ENCODE assay signal across 1 cellular context in the genomic region with DNA sequence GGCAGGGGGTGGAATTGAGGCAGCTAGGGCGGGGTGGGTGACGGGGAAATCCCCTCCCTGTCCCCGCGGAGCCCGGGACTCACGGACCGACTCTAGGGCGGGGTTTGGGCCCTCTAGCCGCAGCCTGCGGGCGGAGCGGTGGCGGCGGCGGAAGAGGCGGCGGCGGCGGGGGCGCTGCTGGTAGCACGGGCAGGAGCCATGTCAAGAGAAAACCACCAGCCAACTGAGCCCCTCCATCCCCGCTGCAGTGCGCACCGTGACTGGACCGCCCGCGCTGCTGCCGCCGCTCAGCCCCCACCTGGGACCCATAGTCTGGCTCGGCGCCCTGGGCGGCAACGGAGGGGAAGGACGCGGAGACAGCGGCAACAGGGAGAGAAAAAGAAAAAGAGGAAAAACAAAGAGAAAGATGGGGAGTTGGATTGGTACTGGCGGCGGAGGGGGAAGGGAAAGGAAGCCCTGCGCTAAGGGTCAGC.
TF ChIP-seq lines count a peak whose summit lies in the region.

No MANE protein-coding gene starts in this region.

TF ChIP-seq in HepG2, 621 proteins besides CTCF, POLR2A, EP300 and RAD21 (continued from another document and continues in another):
- TF ChIP-seq, protein P1, sequence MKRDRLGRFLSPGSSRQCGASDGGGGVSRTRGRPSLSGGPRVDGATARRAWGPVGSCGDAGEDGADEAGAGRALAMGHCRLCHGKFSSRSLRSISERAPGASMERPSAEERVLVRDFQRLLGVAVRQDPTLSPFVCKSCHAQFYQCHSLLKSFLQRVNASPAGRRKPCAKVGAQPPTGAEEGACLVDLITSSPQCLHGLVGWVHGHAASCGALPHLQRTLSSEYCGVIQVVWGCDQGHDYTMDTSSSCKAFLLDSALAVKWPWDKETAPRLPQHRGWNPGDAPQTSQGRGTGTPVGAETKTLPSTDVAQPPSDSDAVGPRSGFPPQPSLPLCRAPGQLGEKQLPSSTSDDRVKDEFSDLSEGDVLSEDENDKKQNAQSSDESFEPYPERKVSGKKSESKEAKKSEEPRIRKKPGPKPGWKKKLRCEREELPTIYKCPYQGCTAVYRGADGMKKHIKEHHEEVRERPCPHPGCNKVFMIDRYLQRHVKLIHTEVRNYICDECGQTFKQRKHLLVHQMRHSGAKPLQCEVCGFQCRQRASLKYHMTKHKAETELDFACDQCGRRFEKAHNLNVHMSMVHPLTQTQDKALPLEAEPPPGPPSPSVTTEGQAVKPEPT (CRISPR knock-in tag; IDR thresholded peaks at IDR 0.05; ENCODE audit: low read depth) = no peak
- TF ChIP-seq, protein P2, sequence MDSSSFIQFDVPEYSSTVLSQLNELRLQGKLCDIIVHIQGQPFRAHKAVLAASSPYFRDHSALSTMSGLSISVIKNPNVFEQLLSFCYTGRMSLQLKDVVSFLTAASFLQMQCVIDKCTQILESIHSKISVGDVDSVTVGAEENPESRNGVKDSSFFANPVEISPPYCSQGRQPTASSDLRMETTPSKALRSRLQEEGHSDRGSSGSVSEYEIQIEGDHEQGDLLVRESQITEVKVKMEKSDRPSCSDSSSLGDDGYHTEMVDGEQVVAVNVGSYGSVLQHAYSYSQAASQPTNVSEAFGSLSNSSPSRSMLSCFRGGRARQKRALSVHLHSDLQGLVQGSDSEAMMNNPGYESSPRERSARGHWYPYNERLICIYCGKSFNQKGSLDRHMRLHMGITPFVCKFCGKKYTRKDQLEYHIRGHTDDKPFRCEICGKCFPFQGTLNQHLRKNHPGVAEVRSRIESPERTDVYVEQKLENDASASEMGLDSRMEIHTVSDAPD (CRISPR knock-in tag; IDR thresholded peaks at IDR 0.05) = no peak
- TF ChIP-seq PHB2 (IDR thresholded peaks at IDR 0.05; ENCODE audit: partially characterized antibody) (no peak), ZSCAN20 (CRISPR knock-in tag; IDR thresholded peaks at IDR 0.05; ENCODE audit: borderline replicate concordance) (no peak; the same call in 1 of the 2 replicates), ISL2 (CRISPR knock-in tag; IDR thresholded peaks at IDR 0.05) (no peak), ZNF552 (CRISPR knock-in tag; IDR thresholded peaks at IDR 0.05; ENCODE audit: borderline replicate concordance) (no peak), RAD51 (IDR thresholded peaks at IDR 0.05; ENCODE audit: borderline replicate concordance) (no peak), POLR2AphosphoS5 (IDR thresholded peaks at IDR 0.05; ENCODE audit: low read depth, low read length) (no peak), POGZ (CRISPR knock-in tag; IDR thresholded peaks at IDR 0.05) (0 out of 2 replicates have a peak, but pooled peaks have one; percentile 3), ZBTB7A (CRISPR knock-in tag; IDR thresholded peaks at IDR 0.05) (peak; percentile 55; the same call in 1 of the 2 replicates), ZZZ3 (CRISPR knock-in tag; IDR thresholded peaks at IDR 0.05; ENCODE audit: borderline replicate concordance) (no peak), ZNF713 (CRISPR knock-in tag; IDR thresholded peaks at IDR 0.05) (no peak), JUND (CRISPR knock-in tag; IDR thresholded peaks at IDR 0.05) (no peak), ZNF615 (CRISPR knock-in tag; IDR thresholded peaks at IDR 0.05; ENCODE audit: borderline replicate concordance) (no peak), ZEB1 (IDR thresholded peaks at IDR 0.05; ENCODE audit: insufficient replicate concordance, low read depth) (no peak), ZFP62 (CRISPR knock-in tag; IDR thresholded peaks at IDR 0.05) (no peak), ZNF468 (CRISPR knock-in tag; IDR thresholded peaks at IDR 0.05) (no peak), ZNF605 (CRISPR knock-in tag; IDR thresholded peaks at IDR 0.05) (no peak), ZNF382 (CRISPR knock-in tag; IDR thresholded peaks at IDR 0.05; ENCODE audit: borderline replicate concordance) (no peak), CCDC6 (CRISPR knock-in tag; IDR thresholded peaks at IDR 0.05) (0 out of 2 replicates have a peak, but pooled peaks have one; percentile 41), HNRNPH1 (optimal IDR thresholded peaks at IDR 0.05; ENCODE audit: low read depth, low read length) (no peak), TBP (CRISPR knock-in tag; IDR thresholded peaks at IDR 0.05) (no peak), TEAD3 (CRISPR knock-in tag; optimal IDR thresholded peaks at IDR 0.05; ENCODE audit: borderline replicate concordance) (no peak), ZNF331 (CRISPR knock-in tag; IDR thresholded peaks at IDR 0.05) (peak; percentile 74), GZF1 (CRISPR knock-in tag; IDR thresholded peaks at IDR 0.05) (peak; percentile 68; the same call in 1 of the 2 replicates), ZNF709 (CRISPR knock-in tag; IDR thresholded peaks at IDR 0.05) (no peak), ZNF256 (CRISPR knock-in tag; conservative IDR thresholded peaks at IDR 0.05) (no peak), MBD4 (IDR thresholded peaks at IDR 0.05; ENCODE audit: borderline replicate concordance, low read length) (no peak), ZNF562 (CRISPR knock-in tag; IDR thresholded peaks at IDR 0.05; ENCODE audit: borderline replicate concordance) (no peak), DMAP1 (CRISPR knock-in tag; IDR thresholded peaks at IDR 0.05) (no peak), ZNF567 (CRISPR knock-in tag; IDR thresholded peaks at IDR 0.05; ENCODE audit: borderline replicate concordance) (no peak), YEATS4 (CRISPR knock-in tag; IDR thresholded peaks at IDR 0.05; ENCODE audit: borderline replicate concordance) (no peak), ZNF543 (CRISPR knock-in tag; IDR thresholded peaks at IDR 0.05) (0 out of 2 replicates have a peak, but pooled peaks have one; percentile 59), ZNF441 (CRISPR knock-in tag; IDR thresholded peaks at IDR 0.05; ENCODE audit: borderline replicate concordance) (no peak), CHCHD3 (CRISPR knock-in tag; IDR thresholded peaks at IDR 0.05) (peak; percentile 47; the same call in 1 of the 2 replicates)
- TF ChIP-seq, protein P3, sequence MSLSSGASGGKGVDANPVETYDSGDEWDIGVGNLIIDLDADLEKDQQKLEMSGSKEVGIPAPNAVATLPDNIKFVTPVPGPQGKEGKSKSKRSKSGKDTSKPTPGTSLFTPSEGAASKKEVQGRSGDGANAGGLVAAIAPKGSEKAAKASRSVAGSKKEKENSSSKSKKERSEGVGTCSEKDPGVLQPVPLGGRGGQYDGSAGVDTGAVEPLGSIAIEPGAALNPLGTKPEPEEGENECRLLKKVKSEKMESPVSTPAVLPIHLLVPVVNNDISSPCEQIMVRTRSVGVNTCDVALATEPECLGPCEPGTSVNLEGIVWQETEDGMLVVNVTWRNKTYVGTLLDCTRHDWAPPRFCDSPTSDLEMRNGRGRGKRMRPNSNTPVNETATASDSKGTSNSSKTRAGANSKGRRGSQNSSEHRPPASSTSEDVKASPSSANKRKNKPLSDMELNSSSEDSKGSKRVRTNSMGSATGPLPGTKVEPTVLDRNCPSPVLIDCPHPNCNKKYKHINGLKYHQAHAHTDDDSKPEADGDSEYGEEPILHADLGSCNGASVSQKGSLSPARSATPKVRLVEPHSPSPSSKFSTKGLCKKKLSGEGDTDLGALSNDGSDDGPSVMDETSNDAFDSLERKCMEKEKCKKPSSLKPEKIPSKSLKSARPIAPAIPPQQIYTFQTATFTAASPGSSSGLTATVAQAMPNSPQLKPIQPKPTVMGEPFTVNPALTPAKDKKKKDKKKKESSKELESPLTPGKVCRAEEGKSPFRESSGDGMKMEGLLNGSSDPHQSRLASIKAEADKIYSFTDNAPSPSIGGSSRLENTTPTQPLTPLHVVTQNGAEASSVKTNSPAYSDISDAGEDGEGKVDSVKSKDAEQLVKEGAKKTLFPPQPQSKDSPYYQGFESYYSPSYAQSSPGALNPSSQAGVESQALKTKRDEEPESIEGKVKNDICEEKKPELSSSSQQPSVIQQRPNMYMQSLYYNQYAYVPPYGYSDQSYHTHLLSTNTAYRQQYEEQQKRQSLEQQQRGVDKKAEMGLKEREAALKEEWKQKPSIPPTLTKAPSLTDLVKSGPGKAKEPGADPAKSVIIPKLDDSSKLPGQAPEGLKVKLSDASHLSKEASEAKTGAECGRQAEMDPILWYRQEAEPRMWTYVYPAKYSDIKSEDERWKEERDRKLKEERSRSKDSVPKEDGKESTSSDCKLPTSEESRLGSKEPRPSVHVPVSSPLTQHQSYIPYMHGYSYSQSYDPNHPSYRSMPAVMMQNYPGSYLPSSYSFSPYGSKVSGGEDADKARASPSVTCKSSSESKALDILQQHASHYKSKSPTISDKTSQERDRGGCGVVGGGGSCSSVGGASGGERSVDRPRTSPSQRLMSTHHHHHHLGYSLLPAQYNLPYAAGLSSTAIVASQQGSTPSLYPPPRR (CRISPR knock-in tag; IDR thresholded peaks at IDR 0.05; ENCODE audit: borderline replicate concordance) = no peak
- TF ChIP-seq, protein P4, sequence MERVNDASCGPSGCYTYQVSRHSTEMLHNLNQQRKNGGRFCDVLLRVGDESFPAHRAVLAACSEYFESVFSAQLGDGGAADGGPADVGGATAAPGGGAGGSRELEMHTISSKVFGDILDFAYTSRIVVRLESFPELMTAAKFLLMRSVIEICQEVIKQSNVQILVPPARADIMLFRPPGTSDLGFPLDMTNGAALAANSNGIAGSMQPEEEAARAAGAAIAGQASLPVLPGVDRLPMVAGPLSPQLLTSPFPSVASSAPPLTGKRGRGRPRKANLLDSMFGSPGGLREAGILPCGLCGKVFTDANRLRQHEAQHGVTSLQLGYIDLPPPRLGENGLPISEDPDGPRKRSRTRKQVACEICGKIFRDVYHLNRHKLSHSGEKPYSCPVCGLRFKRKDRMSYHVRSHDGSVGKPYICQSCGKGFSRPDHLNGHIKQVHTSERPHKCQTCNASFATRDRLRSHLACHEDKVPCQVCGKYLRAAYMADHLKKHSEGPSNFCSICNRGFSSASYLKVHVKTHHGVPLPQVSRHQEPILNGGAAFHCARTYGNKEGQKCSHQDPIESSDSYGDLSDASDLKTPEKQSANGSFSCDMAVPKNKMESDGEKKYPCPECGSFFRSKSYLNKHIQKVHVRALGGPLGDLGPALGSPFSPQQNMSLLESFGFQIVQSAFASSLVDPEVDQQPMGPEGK (CRISPR knock-in tag; IDR thresholded peaks at IDR 0.05) = no peak; the same call in 1 of the 2 replicates
- TF ChIP-seq, protein P5, sequence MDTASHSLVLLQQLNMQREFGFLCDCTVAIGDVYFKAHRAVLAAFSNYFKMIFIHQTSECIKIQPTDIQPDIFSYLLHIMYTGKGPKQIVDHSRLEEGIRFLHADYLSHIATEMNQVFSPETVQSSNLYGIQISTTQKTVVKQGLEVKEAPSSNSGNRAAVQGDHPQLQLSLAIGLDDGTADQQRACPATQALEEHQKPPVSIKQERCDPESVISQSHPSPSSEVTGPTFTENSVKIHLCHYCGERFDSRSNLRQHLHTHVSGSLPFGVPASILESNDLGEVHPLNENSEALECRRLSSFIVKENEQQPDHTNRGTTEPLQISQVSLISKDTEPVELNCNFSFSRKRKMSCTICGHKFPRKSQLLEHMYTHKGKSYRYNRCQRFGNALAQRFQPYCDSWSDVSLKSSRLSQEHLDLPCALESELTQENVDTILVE (CRISPR knock-in tag; IDR thresholded peaks at IDR 0.05) = no peak
- TF ChIP-seq, protein P6, sequence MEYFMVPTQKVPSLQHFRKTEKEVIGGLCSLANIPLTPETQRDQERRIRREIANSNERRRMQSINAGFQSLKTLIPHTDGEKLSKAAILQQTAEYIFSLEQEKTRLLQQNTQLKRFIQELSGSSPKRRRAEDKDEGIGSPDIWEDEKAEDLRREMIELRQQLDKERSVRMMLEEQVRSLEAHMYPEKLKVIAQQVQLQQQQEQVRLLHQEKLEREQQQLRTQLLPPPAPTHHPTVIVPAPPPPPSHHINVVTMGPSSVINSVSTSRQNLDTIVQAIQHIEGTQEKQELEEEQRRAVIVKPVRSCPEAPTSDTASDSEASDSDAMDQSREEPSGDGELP (IDR thresholded peaks at IDR 0.05; ENCODE audit: borderline replicate concordance, low read depth) = no peak
- TF ChIP-seq, protein P7, sequence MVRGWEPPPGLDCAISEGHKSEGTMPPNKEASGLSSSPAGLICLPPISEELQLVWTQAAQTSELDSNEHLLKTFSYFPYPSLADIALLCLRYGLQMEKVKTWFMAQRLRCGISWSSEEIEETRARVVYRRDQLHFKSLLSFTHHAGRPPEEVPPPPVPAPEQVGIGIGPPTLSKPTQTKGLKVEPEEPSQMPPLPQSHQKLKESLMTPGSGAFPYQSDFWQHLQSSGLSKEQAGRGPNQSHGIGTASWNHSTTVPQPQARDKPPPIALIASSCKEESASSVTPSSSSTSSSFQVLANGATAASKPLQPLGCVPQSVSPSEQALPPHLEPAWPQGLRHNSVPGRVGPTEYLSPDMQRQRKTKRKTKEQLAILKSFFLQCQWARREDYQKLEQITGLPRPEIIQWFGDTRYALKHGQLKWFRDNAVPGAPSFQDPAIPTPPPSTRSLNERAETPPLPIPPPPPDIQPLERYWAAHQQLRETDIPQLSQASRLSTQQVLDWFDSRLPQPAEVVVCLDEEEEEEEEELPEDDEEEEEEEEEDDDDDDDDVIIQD (CRISPR knock-in tag; IDR thresholded peaks at IDR 0.05; ENCODE audit: low read depth) = no peak
- TF ChIP-seq, protein P8, sequence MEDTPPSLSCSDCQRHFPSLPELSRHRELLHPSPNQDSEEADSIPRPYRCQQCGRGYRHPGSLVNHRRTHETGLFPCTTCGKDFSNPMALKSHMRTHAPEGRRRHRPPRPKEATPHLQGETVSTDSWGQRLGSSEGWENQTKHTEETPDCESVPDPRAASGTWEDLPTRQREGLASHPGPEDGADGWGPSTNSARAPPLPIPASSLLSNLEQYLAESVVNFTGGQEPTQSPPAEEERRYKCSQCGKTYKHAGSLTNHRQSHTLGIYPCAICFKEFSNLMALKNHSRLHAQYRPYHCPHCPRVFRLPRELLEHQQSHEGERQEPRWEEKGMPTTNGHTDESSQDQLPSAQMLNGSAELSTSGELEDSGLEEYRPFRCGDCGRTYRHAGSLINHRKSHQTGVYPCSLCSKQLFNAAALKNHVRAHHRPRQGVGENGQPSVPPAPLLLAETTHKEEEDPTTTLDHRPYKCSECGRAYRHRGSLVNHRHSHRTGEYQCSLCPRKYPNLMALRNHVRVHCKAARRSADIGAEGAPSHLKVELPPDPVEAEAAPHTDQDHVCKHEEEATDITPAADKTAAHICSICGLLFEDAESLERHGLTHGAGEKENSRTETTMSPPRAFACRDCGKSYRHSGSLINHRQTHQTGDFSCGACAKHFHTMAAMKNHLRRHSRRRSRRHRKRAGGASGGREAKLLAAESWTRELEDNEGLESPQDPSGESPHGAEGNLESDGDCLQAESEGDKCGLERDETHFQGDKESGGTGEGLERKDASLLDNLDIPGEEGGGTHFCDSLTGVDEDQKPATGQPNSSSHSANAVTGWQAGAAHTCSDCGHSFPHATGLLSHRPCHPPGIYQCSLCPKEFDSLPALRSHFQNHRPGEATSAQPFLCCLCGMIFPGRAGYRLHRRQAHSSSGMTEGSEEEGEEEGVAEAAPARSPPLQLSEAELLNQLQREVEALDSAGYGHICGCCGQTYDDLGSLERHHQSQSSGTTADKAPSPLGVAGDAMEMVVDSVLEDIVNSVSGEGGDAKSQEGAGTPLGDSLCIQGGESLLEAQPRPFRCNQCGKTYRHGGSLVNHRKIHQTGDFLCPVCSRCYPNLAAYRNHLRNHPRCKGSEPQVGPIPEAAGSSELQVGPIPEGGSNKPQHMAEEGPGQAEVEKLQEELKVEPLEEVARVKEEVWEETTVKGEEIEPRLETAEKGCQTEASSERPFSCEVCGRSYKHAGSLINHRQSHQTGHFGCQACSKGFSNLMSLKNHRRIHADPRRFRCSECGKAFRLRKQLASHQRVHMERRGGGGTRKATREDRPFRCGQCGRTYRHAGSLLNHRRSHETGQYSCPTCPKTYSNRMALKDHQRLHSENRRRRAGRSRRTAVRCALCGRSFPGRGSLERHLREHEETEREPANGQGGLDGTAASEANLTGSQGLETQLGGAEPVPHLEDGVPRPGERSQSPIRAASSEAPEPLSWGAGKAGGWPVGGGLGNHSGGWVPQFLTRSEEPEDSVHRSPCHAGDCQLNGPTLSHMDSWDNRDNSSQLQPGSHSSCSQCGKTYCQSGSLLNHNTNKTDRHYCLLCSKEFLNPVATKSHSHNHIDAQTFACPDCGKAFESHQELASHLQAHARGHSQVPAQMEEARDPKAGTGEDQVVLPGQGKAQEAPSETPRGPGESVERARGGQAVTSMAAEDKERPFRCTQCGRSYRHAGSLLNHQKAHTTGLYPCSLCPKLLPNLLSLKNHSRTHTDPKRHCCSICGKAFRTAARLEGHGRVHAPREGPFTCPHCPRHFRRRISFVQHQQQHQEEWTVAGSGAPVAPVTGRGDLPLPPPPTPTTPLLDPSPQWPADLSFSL (CRISPR knock-in tag; IDR thresholded peaks at IDR 0.05) = no peak
